ENCODE assay signal across 8 cellular contexts in genomic region chr17:77246110-77247047, GRCh38.
DNase-seq lines count a peak whose midpoint lies in the region; ATAC-seq and TF ChIP-seq lines count a peak whose summit lies in the region.

No MANE protein-coding gene starts in this region.

- peaks cover 24% of the 10 kb centered on the region for H3K27me3 Mint-ChIP-seq in activated CD4-positive, alpha-beta T cell treated with anti-CD3 and anti-CD28 coated beads, Interleukin-2, amount 10 ng/mL, durations not matched to agents 7 days and 5 days

- no peak overlapping the region for H3K27ac Mint-ChIP-seq in activated CD4-positive, alpha-beta T cell treated with anti-CD3 and anti-CD28 coated beads, Interleukin-2, amount 10 ng/mL, durations not matched to agents 7 days and 5 days

- H3K9me3 ChIP-seq in Panc1 (ENCODE audit: control insufficient read depth, insufficient read depth, low read depth, low read length) (no peaks in the 10 kb centered on the region), skeletal muscle tissue (ENCODE audit: control insufficient read depth in 3 of 3, low read length in 3 of 3) (no peaks in the 10 kb centered on the region)

- H3K9me3 Mint-ChIP-seq in activated CD4-positive, alpha-beta T cell treated with anti-CD3 and anti-CD28 coated beads, Interleukin-2, amount 10 ng/mL, durations not matched to agents 7 days and 5 days = no peaks in the 10 kb centered on the region

- H3K27me3 ChIP-seq in Panc1 (ENCODE audit: control insufficient read depth, insufficient read depth, low read length) (no peaks in the 10 kb centered on the region), foreskin keratinocyte (peaks cover 7% of the 10 kb centered on the region), skeletal muscle tissue (ENCODE audit: control insufficient read depth in 3 of 3, insufficient read depth in 3 of 3, low read length in 3 of 3) (peaks cover 3 to 8% (median 3%) of the 10 kb centered on the region in 3 donors)

- H3K36me3 ChIP-seq in Panc1 (ENCODE audit: control insufficient read depth, insufficient read depth, low read length) (no peaks in the 10 kb centered on the region), skeletal muscle tissue (ENCODE audit: control insufficient read depth in 3 of 3, insufficient read depth in 3 of 3, low read length in 3 of 3) (no peaks in the 10 kb centered on the region)

- in situ Hi-C loops in Panc1 (cut with HindIII; ENCODE audit: low pct_unique_long_range_greater_than_20kb, low sequenced_read_pairs) = no loop called here

- peaks cover 12% of the 10 kb centered on the region; the same call in 1 of the 2 replicates for H3K4me1 ChIP-seq in Panc1 (ENCODE audit: control insufficient read depth, insufficient read depth, low read length)
- no peaks in the 10 kb centered on the region for H3K4me1 ChIP-seq in foreskin keratinocyte
- peaks cover 8 to 11% (median 10%) of the 10 kb centered on the region in 3 donors for H3K4me1 ChIP-seq in skeletal muscle tissue (ENCODE audit: control insufficient read depth in 3 of 3, insufficient read depth in 3 of 3, low read length in 3 of 3)

- ATAC-seq in Panc1 = no peak; the same call in 1 of the 2 replicates
- peak; percentile 6 for ATAC-seq in foreskin keratinocyte
- ATAC-seq in HG03565 (IDR thresholded peaks at IDR 0.05; ENCODE audit: unreplicated experiment) = no peak
- no peak for ATAC-seq in GM18873 (IDR thresholded peaks at IDR 0.05; ENCODE audit: low FRiP score, unreplicated experiment)

- intact Hi-C loops in Panc1 (cut with micrococcal nuclease; ENCODE audit: unreplicated experiment) = loop anchor here (1.0 kb wide), 1 partner anchor 160 kb away; no protein-coding TSS in a partner anchor

- no peaks in the 10 kb centered on the region for H3K36me3 Mint-ChIP-seq in activated CD4-positive, alpha-beta T cell treated with anti-CD3 and anti-CD28 coated beads, Interleukin-2, amount 10 ng/mL, durations not matched to agents 7 days and 5 days (ENCODE audit: low read depth)

- no peak for TF ChIP-seq CTCF in Panc1 (IDR thresholded peaks at IDR 0.05)
- TF ChIP-seq CTCF in foreskin keratinocyte (conservative IDR thresholded peaks at IDR 0.05) = no peak

- peak overlapping the region; percentile 61 to 85 (median 64) for H3K9ac ChIP-seq in skeletal muscle tissue (ENCODE audit: low read depth in 1 of 3, low read length in 3 of 3)

- BruUV-seq in Panc1 (replicated peaks; lab: Mats Ljungman, UMichigan) = no TSS peak

- CTCF ChIA-PET in activated CD4-positive, alpha-beta T cell treated with anti-CD3 and anti-CD28 coated beads, Interleukin-2, amount 10 ng/mL, durations not matched to agents 7 days and 5 days (lab: Charles Lee) = no interaction called here
- CTCF ChIA-PET in Panc1 (lab: Charles Lee) = no interaction called here

- H3K4me3 ChIP-seq in Panc1 (ENCODE audit: low read depth in 2 of 2, low read length in 2 of 2) = peak overlapping the region; percentile 43 to 58
- H3K4me3 ChIP-seq in skeletal muscle tissue (ENCODE audit: low read length in 3 of 3) = peak overlapping the region; percentile 48 to 73 (median 63)

- peaks cover 20% of the 10 kb centered on the region for H3K4me1 Mint-ChIP-seq in activated CD4-positive, alpha-beta T cell treated with anti-CD3 and anti-CD28 coated beads, Interleukin-2, amount 10 ng/mL, durations not matched to agents 7 days and 5 days

- no peak for DNase-seq in activated CD4-positive, alpha-beta T cell treated with anti-CD3 and anti-CD28 coated beads, Interleukin-2, amount 10 ng/mL, durations not matched to agents 7 days and 5 days
- no peak for DNase-seq in activated CD4-positive, alpha-beta T cell treated with anti-CD3 and anti-CD28 coated beads, Interleukin-2, amount 50 U/mL, for 1 hour
- DNase-seq in Panc1 (ENCODE audit: low read depth, low spot score) (no peak), foreskin keratinocyte (no peak)
- DNase-seq in stimulated activated CD4-positive, alpha-beta T cell treated with anti-CD3 and anti-CD28 coated beads, Interleukin-4, amount 100 ng/mL, for 4 hours = no peak

- POLR2A ChIA-PET in activated CD4-positive, alpha-beta T cell treated with anti-CD3 and anti-CD28 coated beads, Interleukin-2, amount 10 ng/mL, durations not matched to agents 7 days and 5 days (lab: Charles Lee) = no interaction called here
- POLR2A ChIA-PET in Panc1 (lab: Charles Lee) = no interaction called here

- H3K27ac ChIP-seq in Panc1 (ENCODE audit: low read length) = peak overlapping the region; percentile 53; the same call in 1 of the 2 replicates
- no peak overlapping the region for H3K27ac ChIP-seq in foreskin keratinocyte
- H3K27ac ChIP-seq in skeletal muscle tissue (ENCODE audit: low read depth, low read length) = no peak overlapping the region

- peak overlapping the region; percentile 52 for H3K4me3 Mint-ChIP-seq in activated CD4-positive, alpha-beta T cell treated with anti-CD3 and anti-CD28 coated beads, Interleukin-2, amount 10 ng/mL, durations not matched to agents 7 days and 5 days
